Comparison of ENCODE assay signal across 11 cellular contexts in the genomic region with DNA sequence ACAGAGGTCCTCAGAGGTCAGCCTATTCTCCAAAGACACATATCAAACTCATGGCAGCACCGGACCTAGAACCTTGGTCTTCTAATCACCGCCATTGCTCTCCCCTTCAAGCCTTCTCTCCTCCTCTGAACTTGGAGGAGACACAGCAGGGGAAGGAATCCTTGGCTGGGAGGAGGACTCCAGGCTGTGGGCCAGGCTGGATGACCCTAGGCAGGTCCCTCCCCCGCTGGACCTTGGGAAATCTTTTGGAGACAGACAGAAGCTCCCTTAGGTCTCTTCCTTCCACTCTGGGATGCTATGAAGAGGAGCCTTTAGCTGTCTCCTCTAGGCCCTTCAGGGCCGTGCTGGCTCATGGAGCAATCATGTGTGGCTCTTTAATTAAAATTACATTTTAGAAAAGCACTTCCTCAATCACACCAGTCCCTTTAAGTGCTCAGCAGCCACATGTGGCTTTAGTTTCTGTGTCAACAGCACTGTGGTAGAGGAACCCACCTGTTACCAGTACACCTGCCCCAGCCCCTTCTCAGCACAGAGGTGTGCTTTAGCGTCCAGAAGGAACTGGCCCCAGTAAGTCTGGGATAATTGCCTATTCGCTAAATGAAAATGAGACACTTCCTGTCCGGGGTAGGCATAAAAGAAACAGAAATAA.
DNase-seq lines count a peak whose midpoint lies in the region; ATAC-seq and TF ChIP-seq lines count a peak whose summit lies in the region.
"Had no signal": no experiment of that assay in that cellular context is flagged by ENCODE, and none has a peak within 500 bp of the region (broad histone marks: within the 10 kb centered on the region; RNA-seq: fewer than 3 reads in every experiment).

No MANE protein-coding gene starts in this region.

- H3K9me3 ChIP-seq in heart right ventricle (no peaks in the 10 kb centered on the region), adrenal gland (replicated peaks in 1 of 3) (no peaks in the 10 kb centered on the region)
- H3K9me3 ChIP-seq: pancreas had no signal

- H3K4me3 ChIP-seq in heart right ventricle (no peak overlapping the region), adrenal gland (no peak overlapping the region)
- H3K4me3 ChIP-seq: GM23248, pancreas had no signal

- 73 to 75% methylated on average over 7 of the region's 7 CpGs for WGBS in heart right ventricle, 2 donors
- WGBS in adrenal gland, 4 donors: 75 to 79% (median 77%) methylated on average over 7 of the region's 7 CpGs

- DNase-seq in EH (ENCODE audit: low read depth): peak; percentile 1
- peak; percentile 7 to 26 for DNase-seq in NCI-H187 (lab: John Stamatoyannopoulos, UW)
- DNase-seq in heart right ventricle: peak; percentile 36 to 39
- DNase-seq in GDM1 (lab: John Stamatoyannopoulos, UW): no peak
- no peak for DNase-seq in posterior cingulate gyrus
- DNase-seq in adrenal gland: no peak
- DNase-seq in GM10266 (ENCODE audit: extremely low spot score): no peak
- DNase-seq: effector CD4-positive, alpha-beta T cell; GM23248; pancreas had no signal

- H3K36me3 ChIP-seq in heart right ventricle (peaks cover 0 to 98% (median 9%) of the 10 kb centered on the region in 9 donors), adrenal gland (replicated peaks in 1 of 2) (no peaks in the 10 kb centered on the region)
- H3K36me3 ChIP-seq: pancreas had no signal

- H3K4me1 ChIP-seq in heart right ventricle (peaks cover 0 to 65% (median 41%) of the 10 kb centered on the region in 9 donors), adrenal gland (replicated peaks in 1 of 2) (no peaks in the 10 kb centered on the region)
- H3K4me1 ChIP-seq: pancreas had no signal

- H3K27me3 ChIP-seq in heart right ventricle (no peaks in the 10 kb centered on the region), adrenal gland (no peaks in the 10 kb centered on the region)
- H3K27me3 ChIP-seq: pancreas had no signal

- peak; percentile 40 for ATAC-seq in GM21381 (IDR thresholded peaks at IDR 0.05; ENCODE audit: unreplicated experiment)
- ATAC-seq in heart right ventricle: peak in 7 of 8 donors; percentile 24 to 69 (median 40)

- TF ChIP-seq CTCF in heart right ventricle (IDR thresholded peaks at IDR 0.05): no peak
- TF ChIP-seq CTCF in adrenal gland (IDR thresholded peaks at IDR 0.05): no peak
- TF ChIP-seq CTCF in GM10266 (IDR thresholded peaks at IDR 0.05; ENCODE audit: control insufficient read depth, insufficient read depth, low read depth, missing control alignments): no peak

- H3K27ac ChIP-seq in heart right ventricle (peak overlapping the region in 3 of 10 donors; percentile 6 to 57 (median 14)), adrenal gland (no peak overlapping the region)
- H3K27ac ChIP-seq: GM23248, pancreas had no signal

- intact Hi-C loops in heart right ventricle (cut with DNase I) (loop anchor here in 1 of 10 donors (10.0 kb wide), 1 partner anchor 81 kb away; no protein-coding TSS in a partner anchor), posterior cingulate gyrus (cut with DNase I) (no loop called here), adrenal gland (cut with DNase I) (no loop called here)

- TF ChIP-seq POLR2A in adrenal gland (IDR thresholded peaks at IDR 0.05): no peak

Comparison
In these comparisons a context has a peak if more than half of its experiments do, and no peak if none do; other contexts are left out.
1. DNase-seq: peak in EH (single experiment), NCI-H187 (2 of 2) and heart right ventricle (2 of 2); none in GDM1 (single experiment), posterior cingulate gyrus (0 of 10), adrenal gland (0 of 7) and GM10266 (single experiment).